Comparison of ENCODE assay signal across 18 cellular contexts in the genomic region with DNA sequence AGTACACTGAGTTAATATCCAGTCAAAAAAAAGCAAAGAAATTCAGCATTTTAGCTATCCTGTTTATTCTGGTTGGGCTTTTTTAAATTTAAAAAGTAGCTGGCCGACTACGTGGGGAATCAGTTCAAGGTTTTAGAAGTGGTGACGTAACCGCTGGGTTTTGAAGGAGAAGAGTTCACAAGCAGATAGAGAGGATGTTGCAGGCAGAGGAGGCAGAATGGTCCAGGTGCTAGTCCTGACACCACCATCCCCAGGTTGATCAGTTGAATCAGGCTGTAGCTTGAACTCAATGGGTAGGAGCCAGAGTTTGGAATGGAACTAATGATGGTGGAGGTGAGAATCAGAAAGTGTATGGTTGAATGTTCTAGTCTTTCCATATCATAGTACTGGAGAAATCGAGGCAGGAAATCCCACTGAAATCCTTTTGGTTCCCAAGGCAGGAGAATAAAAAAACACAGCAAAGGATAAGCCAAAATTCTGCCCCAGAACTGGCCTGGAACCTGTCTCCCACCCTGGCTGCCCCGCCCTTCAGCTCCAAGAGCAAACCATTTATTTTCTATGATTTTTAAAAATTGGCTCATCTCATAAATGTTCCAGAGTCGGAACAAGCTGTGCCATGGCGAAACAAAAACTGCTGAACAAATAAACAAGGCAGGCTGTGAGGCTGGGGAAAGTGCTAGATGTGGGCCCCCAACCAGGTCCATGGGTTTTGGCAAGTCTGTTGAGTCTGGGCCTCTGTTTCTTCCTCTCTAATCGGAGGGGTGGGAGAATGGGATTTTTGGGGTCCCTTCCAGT. TPM values are rescaled to one million over a fixed set of nuclear protein-coding genes. Genes with fewer than 3 reads are reported as not detected.
DNase-seq lines count a peak whose midpoint lies in the region; ATAC-seq and TF ChIP-seq lines count a peak whose summit lies in the region.
"Had no signal": no experiment of that assay in that cellular context is flagged by ENCODE, and none has a peak within 500 bp of the region (broad histone marks: within the 10 kb centered on the region; RNA-seq: fewer than 3 reads in every experiment).

No MANE protein-coding gene starts in this region.

- H3K9me3 ChIP-seq in psoas muscle, result no peaks in the 10 kb centered on the region

- H3K27me3 ChIP-seq in ACC112 (ENCODE audit: insufficient read depth, low read length) (no peaks in the 10 kb centered on the region), psoas muscle (ENCODE audit: insufficient read depth in 3 of 3, low read length in 2 of 3) (no peaks in the 10 kb centered on the region)
- H3K27me3 ChIP-seq: brain microvascular endothelial cell had no signal

- peak; percentile 37 for DNase-seq in amniotic epithelial cell (ENCODE audit: low read depth)
- DNase-seq in fibroblast of villous mesenchyme (ENCODE audit: low read depth), result peak; percentile 24
- no peak for DNase-seq in psoas muscle
- no peak for DNase-seq in UCSD-AML1 (lab: John Stamatoyannopoulos, UW; ENCODE audit: unreplicated experiment)
- no peak for DNase-seq in DMS53 treated with DMSO at 0.1 percent for 48 hours (lab: John Stamatoyannopoulos, UW; ENCODE audit: unreplicated experiment)
- DNase-seq in germinal center (ENCODE audit: low spot score), result no peak
- DNase-seq: activated CD8-positive, alpha-beta memory T cell treated with anti-CD3 and anti-CD28 coated beads, Interleukin-2, amount 10 ng/mL, durations not matched to agents 7 days and 5 days; activated gamma-delta T cell; AML-193; brain microvascular endothelial cell; effector CD4-positive, alpha-beta T cell; NCI-H2107; nucleus accumbens; stimulated activated CD4-positive, alpha-beta T cell treated with anti-CD3 and anti-CD28 coated beads, Interleukin-12 subunit alpha, Interleukin-12 subunit beta, amount 100 ng/mL, for 4 hours; stimulated activated naive CD4-positive, alpha-beta T cell; T-helper 1 cell had no signal

- H3K27ac ChIP-seq in ACC112 (ENCODE audit: low read depth, low read length), result peak overlapping the region; percentile 97; the same call in 1 of the 2 replicates
- peak overlapping the region; percentile 90 for H3K27ac ChIP-seq in psoas muscle
- H3K27ac ChIP-seq: brain microvascular endothelial cell had no signal

- ATAC-seq in psoas muscle (no peak), HG03108 (IDR thresholded peaks at IDR 0.05; ENCODE audit: unreplicated experiment) (no peak)
- ATAC-seq: activated CD8-positive, alpha-beta memory T cell treated with anti-CD3 and anti-CD28 coated beads, Interleukin-2, amount 10 ng/mL, durations not matched to agents 7 days and 5 days had no signal

- H3K4me1 ChIP-seq in ACC112 (ENCODE audit: control insufficient read depth, insufficient read depth, low read length, unreplicated experiment) (peaks cover 49% of the 10 kb centered on the region), psoas muscle (peaks cover 41% of the 10 kb centered on the region)

- H3K4me3 ChIP-seq in ACC112 (ENCODE audit: low read depth, low read length), result no peak overlapping the region
- H3K4me3 ChIP-seq in fibroblast of villous mesenchyme (ENCODE audit: low read depth, low read length), result no peak overlapping the region
- no peak overlapping the region for H3K4me3 ChIP-seq in psoas muscle

- 68 to 85% (median 76%) methylated on average over 9 of the region's 9 CpGs for WGBS in psoas muscle, 3 donors

- no peaks in the 10 kb centered on the region for H3K79me2 ChIP-seq in ACC112 (ENCODE audit: control insufficient read depth, insufficient read depth, low read length, unreplicated experiment)

- TF ChIP-seq CTCF in fibroblast of villous mesenchyme (IDR thresholded peaks at IDR 0.05; ENCODE audit: insufficient read depth, low read depth, low read length), result no peak
- TF ChIP-seq CTCF in psoas muscle (IDR thresholded peaks at IDR 0.05), result no peak

- H3K36me3 ChIP-seq in ACC112 (ENCODE audit: insufficient read depth, low read length) (no peaks in the 10 kb centered on the region), psoas muscle (ENCODE audit: insufficient read depth in 1 of 2, low read depth in 1 of 2) (no peaks in the 10 kb centered on the region)
- H3K36me3 ChIP-seq: brain microvascular endothelial cell had no signal

- intact Hi-C loops in psoas muscle (cut with DNase I), result loop anchor here (5.0 to 10.0 kb wide), 2 partner anchors 687 to 690 kb away; a partner anchor contains a TSS

- H2AFZ ChIP-seq in ACC112 (ENCODE audit: low read length, unreplicated experiment), result no peak overlapping the region

RNA-seq across cellular contexts. Expression of a gene that starts 44.0 kb away (rescaled TPM):
- 28.7 and 31.1 TPM in 2 replicates for total RNA-seq in fibroblast of villous mesenchyme
- total RNA-seq in psoas muscle, result 10 to 100 TPM; 21.1 to 28.4 (median 26.0) TPM
- 10 to 100 TPM; 20.5 to 44.8 (median 28.3) TPM for polyA plus RNA-seq in psoas muscle

RNA-seq across cellular contexts. Expression of a gene that starts 44.2 kb away (rescaled TPM):
- total RNA-seq in fibroblast of villous mesenchyme (36.1 and 38.4 TPM in 2 replicates), psoas muscle (10 to 100 TPM; 17.1 to 25.0 (median 22.1) TPM)
- polyA plus RNA-seq in psoas muscle, result 10 to 100 TPM; 17.1 to 33.8 (median 21.1) TPM

Comparison
In these comparisons a context has a peak if more than half of its experiments do, and no peak if none do; other contexts are left out.
1. DNase-seq: peak in amniotic epithelial cell (single experiment) and fibroblast of villous mesenchyme (single experiment); none in psoas muscle (0 of 2), UCSD-AML1 (single experiment), DMS53 treated with DMSO at 0.1 percent for 48 hours (single experiment) and germinal center (single experiment).